9 cellular contexts compared by ENCODE assay signal in genomic region chr5:151151793-151152192, GRCh38. TPM values are rescaled to one million over a fixed set of nuclear protein-coding genes. Genes with fewer than 3 reads are reported as not detected.
DNase-seq lines count a peak whose midpoint lies in the region; ATAC-seq, FAIRE-seq and TF ChIP-seq lines count a peak whose summit lies in the region.
"Had no signal": no experiment of that assay in that cellular context is flagged by ENCODE, and none has a peak within 500 bp of the region (broad histone marks: within the 10 kb centered on the region; RNA-seq: fewer than 3 reads in every experiment).

No MANE protein-coding gene starts in this region.

- H3K9ac ChIP-seq in kidney (ENCODE audit: low read length in 2 of 2), result no peak overlapping the region

- FAIRE-seq in kidney (lab: Jason Lieb, UNC), result no peak

- WGBS in esophagus squamous epithelium, 2 donors, result 51 to 64% methylated on average over 2 to 5 of the region's 5 CpGs
- WGBS in spleen, 5 donors, result 16 to 37% (median 20%) methylated on average over 5 of the region's 5 CpGs

- H3K4me2 ChIP-seq in OCI-LY7 (ENCODE audit: low read length), result peak overlapping the region; percentile 70

- CTCF ChIA-PET in CD4-positive, alpha-beta T cell (lab: Charles Lee), result interaction anchor here (1.2 to 4.5 kb wide), 3 partner anchors 19 to 26 kb away, joined by 3 to 34 read pairs (median 12); no protein-coding TSS in a partner anchor
- CTCF ChIA-PET in OCI-LY7 (lab: Charles Lee; ENCODE audit: unreplicated experiment), result no interaction called here

- peaks cover 54% of the 10 kb centered on the region for H3K36me3 Mint-ChIP-seq in CD4-positive, alpha-beta T cell (ENCODE audit: low read depth)

- no peak for DNase-seq in CD4-positive, alpha-beta T cell
- DNase-seq in OCI-LY7 (ENCODE audit: low spot score) (no peak), esophagus squamous epithelium (lab: John Stamatoyannopoulos, UW) (no peak), spleen (no peak), foreskin keratinocyte (no peak), kidney (no peak), COR-L47 (lab: John Stamatoyannopoulos, UW) (no peak)

- H3K36me3 ChIP-seq in OCI-LY7 (ENCODE audit: insufficient read depth, low read length) (no peaks in the 10 kb centered on the region), esophagus squamous epithelium (peaks cover 0 to 5% (median 0%) of the 10 kb centered on the region in 3 donors), spleen (peaks cover 0 to 29% (median 9%) of the 10 kb centered on the region in 6 donors), kidney (ENCODE audit: control insufficient read depth in 1 of 2, insufficient read depth in 2 of 2, low read length in 2 of 2) (no peaks in the 10 kb centered on the region)

- H3K4me3 Mint-ChIP-seq in CD4-positive, alpha-beta T cell, result peak overlapping the region; percentile 58

- TF ChIP-seq CTCF in CD4-positive, alpha-beta T cell (IDR thresholded peaks at IDR 0.05), result no peak
- TF ChIP-seq CTCF in OCI-LY7 (conservative IDR thresholded peaks at IDR 0.05; ENCODE audit: low read length), result no peak
- TF ChIP-seq CTCF in esophagus squamous epithelium (IDR thresholded peaks at IDR 0.05), result no peak
- TF ChIP-seq CTCF in spleen (IDR thresholded peaks at IDR 0.05 in 8 of 11, conservative IDR thresholded peaks at IDR 0.05 in 3 of 11), result no peak
- no peak for TF ChIP-seq CTCF in foreskin keratinocyte (conservative IDR thresholded peaks at IDR 0.05)
- no peak for TF ChIP-seq CTCF in kidney (IDR thresholded peaks at IDR 0.05; ENCODE audit: borderline replicate concordance, extremely low read depth, insufficient read depth)

- H3K9me2 ChIP-seq in OCI-LY7 (ENCODE audit: insufficient read depth, low read length), result no peaks in the 10 kb centered on the region

- POLR2A ChIA-PET in CD4-positive, alpha-beta T cell (lab: Charles Lee), result interaction anchor here (0.7 to 3.7 kb wide), 2 partner anchors 11 to 21 kb away, joined by 3 to 41 read pairs; no protein-coding TSS in a partner anchor
- POLR2A ChIA-PET in OCI-LY7 (lab: Charles Lee), result interaction anchor here (0.7 to 4.8 kb wide), 7 partner anchors 11 to 104 kb away, joined by 3 to 42 read pairs (median 11); partner anchors contain the start of gene TNIP1

- peak overlapping the region; percentile 89 for H3K27ac ChIP-seq in CD4-positive, alpha-beta T cell (ENCODE audit: low read depth, low read length)
- H3K27ac ChIP-seq in OCI-LY7 (ENCODE audit: low read depth, low read length, poor library complexity, severe bottlenecking) (peak overlapping the region; percentile 90), esophagus squamous epithelium (peak overlapping the region; percentile 12 to 83 (median 61)), spleen (peak overlapping the region; percentile 66 to 96 (median 82)), foreskin keratinocyte (no peak overlapping the region), kidney (ENCODE audit: low read depth in 2 of 2, low read length in 2 of 2) (peak overlapping the region in 1 of 2 donors; percentile 33)

- H3K9me3 ChIP-seq in CD4-positive, alpha-beta T cell (ENCODE audit: control insufficient read depth, low read length), result no peaks in the 10 kb centered on the region
- H3K9me3 ChIP-seq in OCI-LY7 (ENCODE audit: low read length) (no peaks in the 10 kb centered on the region), esophagus squamous epithelium (no peaks in the 10 kb centered on the region), spleen (no peaks in the 10 kb centered on the region), kidney (ENCODE audit: control insufficient read depth in 1 of 2, low read length in 2 of 2) (no peaks in the 10 kb centered on the region)
- H3K9me3 ChIP-seq: body of pancreas had no signal

- no TSS peak for BruUV-seq in OCI-LY7 (replicated peaks; lab: Mats Ljungman, UMichigan)

- H3K4me1 Mint-ChIP-seq in CD4-positive, alpha-beta T cell (ENCODE audit: low read depth), result peaks cover 98% of the 10 kb centered on the region

- no peaks in the 10 kb centered on the region for H3K79me2 ChIP-seq in OCI-LY7 (ENCODE audit: insufficient read depth, low read depth, low read length)

- no peaks in the 10 kb centered on the region for H3K9me3 Mint-ChIP-seq in CD4-positive, alpha-beta T cell

- no peak for TF ChIP-seq POLR2A in esophagus squamous epithelium (IDR thresholded peaks at IDR 0.05)
- TF ChIP-seq POLR2A in spleen (IDR thresholded peaks at IDR 0.05), result no peak

- H3K27ac Mint-ChIP-seq in CD4-positive, alpha-beta T cell, result peak overlapping the region; percentile 91

- intact Hi-C loops in CD4-positive, alpha-beta T cell (cut with DNase I, micrococcal nuclease), result no loop called here
- intact Hi-C loops in OCI-LY7 (cut with micrococcal nuclease; ENCODE audit: unreplicated experiment), result loop anchor here (2.0 to 10.0 kb wide), 3 partner anchors 63 to 739 kb away; partner anchors contain the start of gene CD74
- intact Hi-C loops in esophagus squamous epithelium (cut with DNase I), result no loop called here
- intact Hi-C loops in spleen (cut with DNase I; ENCODE audit: low total_unique reads), result no loop called here
- intact Hi-C loops in kidney (cut with DNase I), result no loop called here

- H3K4me1 ChIP-seq in OCI-LY7 (ENCODE audit: insufficient read depth, low read length, poor library complexity, severe bottlenecking) (peaks cover 84% of the 10 kb centered on the region), esophagus squamous epithelium (peaks cover 27 to 92% (median 54%) of the 10 kb centered on the region in 3 donors), spleen (peaks cover 73 to 100% (median 99%) of the 10 kb centered on the region in 6 donors), foreskin keratinocyte (no peaks in the 10 kb centered on the region), kidney (ENCODE audit: control insufficient read depth in 1 of 2, insufficient read depth in 1 of 2, low read depth in 1 of 2, low read length in 2 of 2) (peaks cover 29 to 42% of the 10 kb centered on the region in 2 donors)

- no peaks in the 10 kb centered on the region for H4K20me1 ChIP-seq in OCI-LY7 (ENCODE audit: insufficient read depth, low read length)

- peak overlapping the region; percentile 63 for H2AFZ ChIP-seq in OCI-LY7 (ENCODE audit: low read length)

- H3K4me3 ChIP-seq in OCI-LY7 (ENCODE audit: low read depth, low read length, poor library complexity, severe bottlenecking), result no peak overlapping the region
- H3K4me3 ChIP-seq in esophagus squamous epithelium, result no peak overlapping the region
- peak overlapping the region in 1 of 8 donors; percentile 52 for H3K4me3 ChIP-seq in spleen
- no peak overlapping the region for H3K4me3 ChIP-seq in kidney (ENCODE audit: low read length in 2 of 2)
- H3K4me3 ChIP-seq: body of pancreas had no signal

- ATAC-seq in CD4-positive, alpha-beta T cell (ENCODE audit: poor library complexity), result no peak
- ATAC-seq in GM21423 (IDR thresholded peaks at IDR 0.05; ENCODE audit: unreplicated experiment) (peak; percentile 30), foreskin keratinocyte (no peak)
- ATAC-seq: body of pancreas had no signal

- no peaks in the 10 kb centered on the region for H3K27me3 ChIP-seq in CD4-positive, alpha-beta T cell (ENCODE audit: control insufficient read depth, insufficient read depth, low read length)
- H3K27me3 ChIP-seq in esophagus squamous epithelium, result peaks cover 0 to under 1% (median 0%) of the 10 kb centered on the region in 4 donors
- no peaks in the 10 kb centered on the region for H3K27me3 ChIP-seq in spleen (replicated peaks in 1 of 7)
- H3K27me3 ChIP-seq in foreskin keratinocyte, result no peaks in the 10 kb centered on the region
- H3K27me3 ChIP-seq: body of pancreas had no signal

- no peaks in the 10 kb centered on the region for H3K27me3 Mint-ChIP-seq in CD4-positive, alpha-beta T cell

RNA-seq across cellular contexts. Expression of gene ANXA6, which starts 5.8 kb away (rescaled TPM):
- 100 to 1,000 TPM; 108 to 130 TPM for total RNA-seq in CD4-positive, alpha-beta T cell
- total RNA-seq in OCI-LY7 (2014; rRNA removed; shearing (Covaris generic)), result 26.1 and 35.6 TPM in 2 replicates
- total RNA-seq in OCI-LY7 (2022) (52.9 and 74.1 TPM in 2 replicates), esophagus squamous epithelium (10 to 100 TPM in 3 of 4 donors, 1 to 10 TPM in 1; 8.6 to 80.3 (median 24.9) TPM), spleen (100 to 1,000 TPM; 142 to 295 (median 210) TPM), foreskin keratinocyte (50.6 and 73.9 TPM in 2 replicates), kidney (107 TPM)
- polyA plus RNA-seq in spleen (100 to 1,000 TPM; 141 to 186 (median 155) TPM), foreskin keratinocyte (42.5 and 60.6 TPM in 2 replicates), kidney (ENCODE audit: insufficient read depth, low read depth, low replicate concordance) (183 TPM)
